ENCODE assay signal across 24 cellular contexts in genomic region chr18:56207989-56208388, GRCh38.
"Had no signal": no experiment of that assay in that cellular context is flagged by ENCODE, and none has a peak within 500 bp of the region (broad histone marks: within the 10 kb centered on the region; RNA-seq: fewer than 3 reads in every experiment).

No MANE protein-coding gene starts in this region.

- H3K27ac Mint-ChIP-seq: immature natural killer cell; natural killer cell; nephron progenitor cell; progenitor cell of endocrine pancreas; stimulated activated effector memory CD8-positive, alpha-beta T cell treated with anti-CD3 and anti-CD28 coated beads, Interleukin-12 subunit alpha, Interleukin-12 subunit beta, amount 100 ng/mL, for 72 hours; stimulated activated naive CD8-positive, alpha-beta T cell treated with anti-CD3 and anti-CD28 coated beads, Interleukin-15, amount 100 ng/mL, for 72 hours; type B pancreatic cell had no signal

- H3K36me3 Mint-ChIP-seq: natural killer cell; stimulated activated effector memory CD8-positive, alpha-beta T cell treated with anti-CD3 and anti-CD28 coated beads, Interleukin-12 subunit alpha, Interleukin-12 subunit beta, amount 100 ng/mL, for 72 hours; type B pancreatic cell had no signal

- H3K4me1 ChIP-seq: left lung, lower lobe of right lung, tibial nerve, uterus had no signal

- H3K27ac ChIP-seq: left lung, lower lobe of right lung, ovary, skin epidermis, tibial nerve, uterus had no signal

- H3K27me3 ChIP-seq: left lung, ovary, tibial nerve, uterus had no signal

- H3K36me3 ChIP-seq: left lung, lower lobe of right lung, ovary, tibial nerve, uterus had no signal

- DNase-seq: hippocampal formation; immature natural killer cell; kidney; left colon; left lung; lower lobe of right lung; mammary epithelial cell; mesenchymal stem cell; natural killer cell; nephron progenitor cell; ovary; retina; right cardiac atrium; stimulated activated CD4-positive, alpha-beta T cell treated with anti-CD3 and anti-CD28 coated beads, Interleukin-4, amount 100 ng/mL, for 24 hours; stimulated activated naive CD4-positive, alpha-beta T cell treated with Interleukin-2 at 50 U/mL for 16 hours; stimulated activated naive CD8-positive, alpha-beta T cell treated with anti-CD3 and anti-CD28 coated beads, Interleukin-15, amount 100 ng/mL, for 72 hours; substantia nigra; uterus had no signal

- H3K4me1 Mint-ChIP-seq: immature natural killer cell; natural killer cell; nephron progenitor cell; stimulated activated effector memory CD8-positive, alpha-beta T cell treated with anti-CD3 and anti-CD28 coated beads, Interleukin-12 subunit alpha, Interleukin-12 subunit beta, amount 100 ng/mL, for 72 hours; stimulated activated naive CD8-positive, alpha-beta T cell treated with anti-CD3 and anti-CD28 coated beads, Interleukin-15, amount 100 ng/mL, for 72 hours had no signal

- H3K27me3 Mint-ChIP-seq: progenitor cell of endocrine pancreas, type B pancreatic cell had no signal

- H3K4me3 ChIP-seq: left lung, lower lobe of right lung, ovary, skin epidermis, tibial nerve, uterus had no signal

- H3K4me3 Mint-ChIP-seq: immature natural killer cell; natural killer cell; nephron progenitor cell; stimulated activated effector memory CD8-positive, alpha-beta T cell treated with anti-CD3 and anti-CD28 coated beads, Interleukin-12 subunit alpha, Interleukin-12 subunit beta, amount 100 ng/mL, for 72 hours; stimulated activated naive CD8-positive, alpha-beta T cell treated with anti-CD3 and anti-CD28 coated beads, Interleukin-15, amount 100 ng/mL, for 72 hours; type B pancreatic cell had no signal

- ATAC-seq: left colon; left lung; lower lobe of right lung; natural killer cell; right cardiac atrium; sciatic nerve; stimulated activated effector memory CD8-positive, alpha-beta T cell treated with anti-CD3 and anti-CD28 coated beads, Interleukin-12 subunit alpha, Interleukin-12 subunit beta, amount 100 ng/mL, for 72 hours; stimulated activated naive CD8-positive, alpha-beta T cell treated with anti-CD3 and anti-CD28 coated beads, Interleukin-15, amount 100 ng/mL, for 72 hours had no signal

- H3K9me3 Mint-ChIP-seq: type B pancreatic cell had no signal
